37 cellular contexts compared by ENCODE assay signal in genomic region chr12:119262388-119262787, GRCh38.
DNase-seq lines count a peak whose midpoint lies in the region; ATAC-seq, FAIRE-seq and TF ChIP-seq lines count a peak whose summit lies in the region.
"Had no signal": no experiment of that assay in that cellular context is flagged by ENCODE, and none has a peak within 500 bp of the region (broad histone marks: within the 10 kb centered on the region; RNA-seq: fewer than 3 reads in every experiment).

No MANE protein-coding gene starts in this region.

- no TSS peak for BruUV-seq in K562 (replicated peaks; lab: Mats Ljungman, UMichigan)

- no peak for TF ChIP-seq POLR2A in K562 (conservative IDR thresholded peaks at IDR 0.05)
- TF ChIP-seq POLR2A in H1 (IDR thresholded peaks at IDR 0.05; ENCODE audit: control extremely low read depth in 1 of 2, low read depth in 2 of 2, low read length in 2 of 2) = no peak

- H3K23ac ChIP-seq in H1 (ENCODE audit: insufficient read length) = no peak overlapping the region

- no peak overlapping the region for H3K4ac ChIP-seq in H1 (replicated peaks; ENCODE audit: insufficient read length, low read depth, low read length)

- no peak overlapping the region for H2BK15ac ChIP-seq in H1 (ENCODE audit: low read length)

- H2AK5ac ChIP-seq in H1 (ENCODE audit: low read depth, low read length) = no peak overlapping the region

- H2AFZ ChIP-seq in K562 (ENCODE audit: low read depth, low read length) (no peak overlapping the region), H1 (ENCODE audit: low read length) (no peak overlapping the region)

- no peak for TF ChIP-seq EP300 in K562 (IDR thresholded peaks at IDR 0.05; ENCODE audit: low read length)
- no peak for TF ChIP-seq EP300 in H1 (IDR thresholded peaks at IDR 0.05; ENCODE audit: borderline replicate concordance in 1 of 2, low read depth in 2 of 2, low read length in 2 of 2)

- ATAC-seq in WTC11 = no peak
- ATAC-seq in K562 = no peak
- ATAC-seq in left lobe of liver = no peak
- ATAC-seq in GM18498 (IDR thresholded peaks at IDR 0.05; ENCODE audit: unreplicated experiment) = no peak
- ATAC-seq in GM21723 (IDR thresholded peaks at IDR 0.05; ENCODE audit: unreplicated experiment) = no peak
- ATAC-seq in HG02798 (IDR thresholded peaks at IDR 0.05; ENCODE audit: poor library complexity, unreplicated experiment) = no peak
- ATAC-seq: A549; CD8-positive, alpha-beta T cell had no signal

- H3K4me1 ChIP-seq in HEK293 (ENCODE audit: control insufficient read depth, insufficient read depth, low read length) (no peaks in the 10 kb centered on the region), K562 (replicated peaks in 1 of 2; ENCODE audit: control insufficient read depth in 2 of 2, insufficient read depth in 2 of 2, low read length in 2 of 2) (no peaks in the 10 kb centered on the region), H1 (replicated peaks in 1 of 4; ENCODE audit: control insufficient read depth in 3 of 4, insufficient read depth in 4 of 4, low read length in 3 of 4) (no peaks in the 10 kb centered on the region; a peak in 3 of 7 replicates)
- H3K4me1 ChIP-seq: A549, BE2C, Caco-2 had no signal

- no peak overlapping the region for H2BK20ac ChIP-seq in H1 (ENCODE audit: low read length)

- H3K4me1 Mint-ChIP-seq in WTC11 = peaks cover 20% of the 10 kb centered on the region
- H3K4me1 Mint-ChIP-seq: B cell; CD14-positive monocyte; CD4-positive, alpha-beta memory T cell; CD8-positive, alpha-beta memory T cell had no signal

- H3K36me3 Mint-ChIP-seq in WTC11 = peaks cover 22% of the 10 kb centered on the region
- H3K36me3 Mint-ChIP-seq: CD14-positive monocyte; CD4-positive, alpha-beta memory T cell; CD4-positive, CD25-positive, alpha-beta regulatory T cell; CD8-positive, alpha-beta memory T cell; CD8-positive, alpha-beta T cell had no signal

- intact Hi-C loops in K562 (cut with micrococcal nuclease) = no loop called here

- TF ChIP-seq RAD21 in K562 (CRISPR knock-in tag; conservative IDR thresholded peaks at IDR 0.05 in 1 of 2, IDR thresholded peaks at IDR 0.05 in 1 of 2) (no peak), H1 (IDR thresholded peaks at IDR 0.05 in 1 of 2, conservative IDR thresholded peaks at IDR 0.05 in 1 of 2; ENCODE audit: low read depth in 2 of 2, low read length in 2 of 2) (no peak)

- no peak for DNase-seq in WTC11 (ENCODE audit: low spot score)
- no peak for DNase-seq in K562 (ENCODE audit: extremely low read depth in 1 of 4, low spot score in 3 of 4)
- no peak for DNase-seq in H1 (ENCODE audit: low read depth in 1 of 2, low spot score in 2 of 2)
- no peak for DNase-seq in left lobe of liver (ENCODE audit: low spot score)
- DNase-seq: 8988T; ACHN; AML-193; BE2C; C1 segment of cervical spinal cord; Caco-2; Calu3; CD4-positive, alpha-beta memory T cell; CD4-positive, alpha-beta T cell; CD4-positive, CD25-positive, alpha-beta regulatory T cell; CD8-positive, alpha-beta memory T cell; CD8-positive, alpha-beta T cell; COR-L47; DMS 273 treated with DMSO at 0.1 percent for 48 hours; DMS153; DMS53; DMS79; DMS79 treated with DMSO at 0.1 percent for 48 hours; DND-41; EL had no signal

- no peak overlapping the region for H4K91ac ChIP-seq in H1 (replicated peaks; ENCODE audit: insufficient read length, low read length)

- no peak overlapping the region for H3K27ac Mint-ChIP-seq in WTC11
- H3K27ac Mint-ChIP-seq: B cell; CD14-positive monocyte; CD4-positive, alpha-beta memory T cell; CD4-positive, alpha-beta T cell; CD4-positive, CD25-positive, alpha-beta regulatory T cell; CD8-positive, alpha-beta memory T cell; CD8-positive, alpha-beta T cell had no signal

- no peak overlapping the region for H2BK120ac ChIP-seq in H1 (replicated peaks; ENCODE audit: low read depth, low read length)

- H3K27me3 ChIP-seq in K562 (ENCODE audit: control insufficient read depth in 2 of 2, insufficient read depth in 2 of 2, low read length in 2 of 2) = no peaks in the 10 kb centered on the region
- H3K27me3 ChIP-seq in H1 (replicated peaks in 1 of 4; ENCODE audit: control insufficient read depth in 3 of 4, extremely low read depth in 1 of 4, insufficient read depth in 3 of 4, low read length in 3 of 4) = peaks cover 0 to 2% (median 0%) of the 10 kb centered on the region in 4 experiments; a peak in 1 of 7 replicates
- H3K27me3 ChIP-seq: BE2C; BLaER1; BLaER1 treated with 17β-estradiol and CSF1 and Interleukin-3, amounts not matched to agents 10 nM and 100 nM had no signal

- H2BK12ac ChIP-seq in H1 (ENCODE audit: low read depth, low read length) = no peak overlapping the region

- POLR2A ChIA-PET in HEK293 (lab: Yijun Ruan, JAX) = no interaction called here
- POLR2A ChIA-PET in WTC11 (lab: Charles Lee) = interaction anchor here (0.6 kb wide), 1 partner anchor 265 kb away, joined by 9 read pairs; no protein-coding TSS in a partner anchor
- POLR2A ChIA-PET in K562 (lab: Yijun Ruan, JAX) = no interaction called here
- POLR2A ChIA-PET in H1 (lab: Charles Lee; ENCODE audit: partially characterized antibody) = no interaction called here

- CTCF ChIA-PET in HEK293 (lab: Yijun Ruan, JAX) = no interaction called here
- CTCF ChIA-PET in WTC11 (lab: Charles Lee) = interaction anchor here (0.7 to 1.5 kb wide), 3 partner anchors 12 to 150 kb away, joined by 3 to 8 read pairs (median 3); no protein-coding TSS in a partner anchor
- CTCF ChIA-PET in K562 (lab: Yijun Ruan, JAX; ENCODE audit: low intra/inter-chr PET ratio) = no interaction called here
- CTCF ChIA-PET in H1 (lab: Charles Lee; ENCODE audit: partially characterized antibody) = interaction anchor here (1.1 to 1.9 kb wide), 4 partner anchors 9 to 182 kb away, joined by 3 to 6 read pairs (median 4); no protein-coding TSS in a partner anchor

- TF ChIP-seq CTCF in HEK293 (tag by site-specific recombination; IDR thresholded peaks at IDR 0.05) (no peak), WTC11 (IDR thresholded peaks at IDR 0.05) (no peak), K562 (IDR thresholded peaks at IDR 0.05 in 2 of 3, conservative IDR thresholded peaks at IDR 0.05 in 1 of 3; ENCODE audit: insufficient read depth in 2 of 3, low read depth in 1 of 3, low read length in 3 of 3) (no peak), H1 (IDR thresholded peaks at IDR 0.05; ENCODE audit: control extremely low read depth in 1 of 3, insufficient read depth in 1 of 3, low read depth in 1 of 3, low read length in 3 of 3) (no peak)

- H3K9me3 ChIP-seq in HEK293 (ENCODE audit: control insufficient read depth, insufficient read depth, low read depth, low read length) = no peaks in the 10 kb centered on the region
- no peaks in the 10 kb centered on the region for H3K9me3 ChIP-seq in K562 (replicated peaks; ENCODE audit: control insufficient read depth, insufficient read depth, low read depth, low read length)
- H3K9me3 ChIP-seq in H1 (ENCODE audit: insufficient read depth in 2 of 2, low read depth in 1 of 2, low read length in 1 of 2) = peaks cover 3 to 4% of the 10 kb centered on the region in 2 experiments; a peak in 1 of 4 replicates
- H3K9me3 ChIP-seq: A549, BE2C, Caco-2 had no signal

- H3K79me2 ChIP-seq in K562 (ENCODE audit: control insufficient read depth, insufficient read depth, low read length) (no peaks in the 10 kb centered on the region), H1 (ENCODE audit: control insufficient read depth in 1 of 2, insufficient read depth in 2 of 2, low read length in 2 of 2) (no peaks in the 10 kb centered on the region)

- H4K20me1 ChIP-seq in K562 (replicated peaks; ENCODE audit: control insufficient read depth, insufficient read depth, low read length) = no peaks in the 10 kb centered on the region
- no peaks in the 10 kb centered on the region for H4K20me1 ChIP-seq in H1 (replicated peaks in 1 of 2; ENCODE audit: control insufficient read depth in 1 of 2, insufficient read depth in 2 of 2, low read length in 2 of 2)
- H4K20me1 ChIP-seq: BLaER1; BLaER1 treated with 17β-estradiol and CSF1 and Interleukin-3, amounts not matched to agents 10 nM and 100 nM had no signal

- 0% methylated on average over 2 of the region's 2 CpGs for WGBS in K562 (ENCODE audit: insufficient coverage, low coverage, missing lambda C conversion rate)
- WGBS in H1 (ENCODE audit: extremely low coverage in 1 of 2, insufficient coverage in 1 of 2, insufficient read length in 1 of 2, insufficient replicate concordance in 2 of 2, low coverage in 1 of 2, low lambda C conversion rate in 2 of 2, missing lambda C conversion rate in 1 of 2), 2 experiments = 79% methylated on average over 2 of the region's 2 CpGs; no CpG with 5 or more reads in 1 of the 2 experiments

- H3K4me3 ChIP-seq in HEK293 (ENCODE audit: low read depth, low read length) = no peak overlapping the region
- H3K4me3 ChIP-seq in K562 = no peak overlapping the region
- no peak overlapping the region for H3K4me3 ChIP-seq in H1 (ENCODE audit: extremely low read depth in 1 of 4, insufficient read depth in 2 of 4, low read depth in 3 of 4, low read length in 4 of 4)
- H3K4me3 ChIP-seq: A549; BLaER1; BLaER1 treated with 17β-estradiol and CSF1 and Interleukin-3, amounts not matched to agents 10 nM and 100 nM had no signal

- H3K56ac ChIP-seq in H1 (replicated peaks; ENCODE audit: insufficient read length, low read depth, low read length) = no peak overlapping the region

- peaks cover 37% of the 10 kb centered on the region for H3K9me3 Mint-ChIP-seq in WTC11

- no peak overlapping the region for H3K4me2 ChIP-seq in K562 (ENCODE audit: insufficient read depth, low read length)
- no peak overlapping the region for H3K4me2 ChIP-seq in H1 (ENCODE audit: insufficient read depth in 1 of 2, low read depth in 2 of 2, low read length in 2 of 2)
- H3K4me2 ChIP-seq: A549; BLaER1; BLaER1 treated with 17β-estradiol and CSF1 and Interleukin-3, amounts not matched to agents 10 nM and 100 nM had no signal

- 0 out of 2 replicates have a peak, but pooled peaks cover 3% of the 10 kb centered on the region for H3K23me2 ChIP-seq in H1 (ENCODE audit: low read depth, low read length)

- H3K36me3 ChIP-seq in HEK293 (ENCODE audit: control insufficient read depth in 2 of 2, insufficient read depth in 1 of 2, low read length in 2 of 2) = no peaks in the 10 kb centered on the region
- no peaks in the 10 kb centered on the region for H3K36me3 ChIP-seq in K562 (ENCODE audit: control insufficient read depth, insufficient read depth, low read length)
- no peaks in the 10 kb centered on the region for H3K36me3 ChIP-seq in H1 (ENCODE audit: control insufficient read depth in 2 of 4, insufficient read depth in 4 of 4, low read length in 3 of 4)
- H3K36me3 ChIP-seq: BE2C; BLaER1; BLaER1 treated with 17β-estradiol and CSF1 and Interleukin-3, amounts not matched to agents 10 nM and 100 nM had no signal

- no peak overlapping the region for H3K14ac ChIP-seq in H1 (ENCODE audit: insufficient read length)

- H3K4me3 Mint-ChIP-seq in WTC11 = no peak overlapping the region
- H3K4me3 Mint-ChIP-seq: B cell; CD14-positive monocyte; CD4-positive, alpha-beta memory T cell; CD4-positive, alpha-beta T cell; CD8-positive, alpha-beta memory T cell; CD8-positive, alpha-beta T cell had no signal

- peaks cover 2% of the 10 kb centered on the region; the same call in 1 of the 2 replicates for H3K27me3 Mint-ChIP-seq in WTC11 (ENCODE audit: low read depth)

- H4K8ac ChIP-seq in H1 (ENCODE audit: extremely low read depth, insufficient read depth, low read length) = no peak overlapping the region

- H3K79me1 ChIP-seq in H1 (ENCODE audit: low read depth, low read length) = no peaks in the 10 kb centered on the region

- no peak overlapping the region for H3K18ac ChIP-seq in H1 (ENCODE audit: extremely low read depth, low read length)

- no peak overlapping the region for H4K5ac ChIP-seq in H1 (ENCODE audit: insufficient read length, low read depth, low read length)

- H2BK5ac ChIP-seq in H1 (ENCODE audit: low read depth, low read length) = no peak overlapping the region

- in situ Hi-C loops in K562 (cut with MboI) = no loop called here

- FAIRE-seq in K562 (lab: Jason Lieb, UNC) = no peak
- no peak for FAIRE-seq in H1 (lab: Jason Lieb, UNC)
- FAIRE-seq: A204.1, A549, D721Med had no signal

- H3K9me1 ChIP-seq in K562 (ENCODE audit: control insufficient read depth, insufficient read depth, low read length) = no peaks in the 10 kb centered on the region

- H3K9ac ChIP-seq in K562 (ENCODE audit: insufficient read depth in 1 of 2, low read depth in 2 of 2, low read length in 2 of 2) = no peak overlapping the region
- H3K9ac ChIP-seq in H1 (replicated peaks in 1 of 4; ENCODE audit: extremely low read depth in 1 of 4, low read depth in 3 of 4, low read length in 3 of 4) = no peak overlapping the region
- H3K9ac ChIP-seq: BLaER1; BLaER1 treated with 17β-estradiol and CSF1 and Interleukin-3, amounts not matched to agents 10 nM and 100 nM had no signal

- H3K27ac ChIP-seq in HEK293 (ENCODE audit: extremely low read depth, low read depth, low read length) (no peak overlapping the region), K562 (ENCODE audit: extremely low read depth, low read depth, low read length) (no peak overlapping the region), H1 (ENCODE audit: low read depth, low read length) (no peak overlapping the region)
- H3K27ac ChIP-seq: 22Rv1; A549; BLaER1; BLaER1 treated with 17β-estradiol and CSF1 and Interleukin-3, amounts not matched to agents 10 nM and 100 nM; C4-2B had no signal

Comparison
In these comparisons a context has a peak if more than half of its experiments do, and no peak if none do; other contexts are left out.
1. CTCF ChIA-PET loops: an anchor here in WTC11 (0.7 to 1.5 kb wide) and H1 (1.1 to 1.9 kb wide); none called in HEK293 and K562.
2. Of the 44 proteins assayed by ChIP-seq in both K562 and HEK293: peak only in K562: none; only in HEK293: SETDB1; in both: none; in neither: 43.